ENCODE assay signal across 21 cellular contexts in the genomic region with DNA sequence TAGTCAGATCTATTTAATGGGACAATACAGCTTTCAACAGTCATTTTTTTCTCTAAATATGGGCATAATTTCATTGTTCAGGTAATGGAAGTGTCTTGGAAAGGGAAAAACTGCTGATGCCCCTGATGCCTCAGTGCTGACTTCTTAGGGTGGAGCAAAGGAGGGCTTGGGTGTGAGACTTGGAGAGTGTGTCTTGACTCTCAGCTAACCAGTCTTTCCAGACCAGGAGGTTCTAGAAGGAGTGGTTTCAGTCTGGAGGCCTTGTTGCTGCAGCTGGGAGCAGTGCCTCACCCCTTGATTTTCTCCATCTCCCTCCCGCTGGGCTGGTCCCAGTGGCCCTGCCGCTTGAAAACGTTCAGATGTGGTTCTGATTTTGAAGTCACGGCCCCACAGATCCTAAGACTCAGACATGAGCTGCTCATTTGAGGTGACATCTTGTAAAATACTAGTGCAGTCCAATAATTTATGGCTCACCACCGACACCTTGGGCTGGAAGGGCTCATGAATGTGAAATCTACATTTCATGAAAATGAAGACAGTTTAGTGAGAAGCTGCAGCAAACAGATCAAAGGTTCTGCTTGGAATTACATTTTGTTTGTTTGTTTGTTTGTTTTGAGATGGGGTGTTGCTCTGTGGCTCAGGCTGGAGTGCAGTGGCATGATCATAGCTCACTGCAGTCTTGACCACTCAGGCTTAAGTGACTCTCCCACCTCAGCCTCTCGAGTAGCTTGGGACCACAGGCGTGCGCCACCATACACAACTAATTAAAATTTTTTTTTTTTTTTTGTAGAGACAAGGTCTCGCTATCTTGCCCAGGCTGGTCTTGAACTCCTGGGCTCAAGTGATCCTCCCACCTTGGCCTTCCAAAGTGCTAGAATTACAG. TPM values are rescaled to one million over a fixed set of nuclear protein-coding genes. Genes with fewer than 3 reads are reported as not detected.
DNase-seq lines count a peak whose midpoint lies in the region; ATAC-seq, FAIRE-seq and TF ChIP-seq lines count a peak whose summit lies in the region.
"Had no signal": no experiment of that assay in that cellular context is flagged by ENCODE, and none has a peak within 500 bp of the region (broad histone marks: within the 10 kb centered on the region; RNA-seq: fewer than 3 reads in every experiment).

No MANE protein-coding gene starts in this region.

- WGBS in HepG2 (ENCODE audit: low lambda C conversion rate) = 78% methylated on average over 9 of the region's 9 CpGs
- 70% methylated on average over 8 of the region's 9 CpGs for WGBS in right lobe of liver (ENCODE audit: insufficient coverage, low coverage, low lambda C conversion rate, missing lambda C conversion rate)

- TF ChIP-seq RAD21 in HepG2 (CRISPR knock-in tag; IDR thresholded peaks at IDR 0.05) = no peak

- TF ChIP-seq CTCF in HepG2 (CRISPR knock-in tag; IDR thresholded peaks at IDR 0.05) = no peak
- no peak for TF ChIP-seq CTCF in right lobe of liver (IDR thresholded peaks at IDR 0.05)
- TF ChIP-seq CTCF in osteoblast (IDR thresholded peaks at IDR 0.05; ENCODE audit: extremely low read depth, low read depth, low read length) = no peak

- peak overlapping the region; percentile 99 for H3K9ac ChIP-seq in HepG2 (ENCODE audit: insufficient read depth, low read depth, low read length)

- BruUV-seq in HepG2 (replicated peaks; lab: Mats Ljungman, UMichigan) = no TSS peak

- intact Hi-C loops in HepG2 (cut with micrococcal nuclease; ENCODE audit: unreplicated experiment) (loop anchor here (10.0 kb wide), 1 partner anchor 382 kb away; no protein-coding TSS in a partner anchor), right lobe of liver (cut with DNase I) (no loop called here)

- no peak for ATAC-seq in HepG2
- no peak for ATAC-seq in right lobe of liver
- ATAC-seq in GM21576 (IDR thresholded peaks at IDR 0.05; ENCODE audit: unreplicated experiment) = no peak
- ATAC-seq in GM18907 (IDR thresholded peaks at IDR 0.05; ENCODE audit: unreplicated experiment) = no peak
- ATAC-seq: GM23338; natural killer cell treated with Interleukin-12 subunit alpha and Interleukin-12 subunit beta and Interleukin-15 and Interleukin-18, amount 100 ng/mL, for 72 hours; psoas muscle had no signal

- H2AFZ ChIP-seq in HepG2 (ENCODE audit: low read length) (no peak overlapping the region), osteoblast (ENCODE audit: low read length) (no peak overlapping the region)
- H2AFZ ChIP-seq: GM23338 had no signal

- H3K9me3 ChIP-seq in HepG2 (ENCODE audit: low read length) (no peaks in the 10 kb centered on the region), right lobe of liver (no peaks in the 10 kb centered on the region), osteoblast (ENCODE audit: low read depth, low read length) (no peaks in the 10 kb centered on the region)
- H3K9me3 ChIP-seq: psoas muscle, SJCRH30 had no signal

- POLR2A ChIA-PET in HepG2 (lab: Yijun Ruan, JAX) = interaction anchor here (1.1 to 6.9 kb wide), 8 partner anchors 13 to 158 kb away, joined by 3 to 132 read pairs (median 8); partner anchors contain the start of genes CAGE1, RIOK1 and SNRNP48

- CTCF ChIA-PET in HepG2 (lab: Yijun Ruan, JAX; ENCODE audit: low intra/inter-chr PET ratio, low total read pairs) = no interaction called here

- peaks cover 78% of the 10 kb centered on the region for H3K4me1 ChIP-seq in HepG2 (ENCODE audit: insufficient read depth, low read length)
- H3K4me1 ChIP-seq in right lobe of liver = peaks cover 0 to 69% (median 26%) of the 10 kb centered on the region in 4 donors
- peaks cover 7% of the 10 kb centered on the region for H3K4me1 ChIP-seq in osteoblast (ENCODE audit: insufficient read depth, low read length)
- H3K4me1 ChIP-seq: SJCRH30 had no signal

- no peak for TF ChIP-seq EP300 in HepG2 (IDR thresholded peaks at IDR 0.05; ENCODE audit: low read depth in 2 of 2, low read length in 2 of 2)
- no peak for TF ChIP-seq EP300 in HepG2 (CRISPR knock-in tag; IDR thresholded peaks at IDR 0.05; ENCODE audit: borderline replicate concordance)

- H4K20me1 ChIP-seq in HepG2 (ENCODE audit: insufficient read depth, low read length) (peaks cover 15% of the 10 kb centered on the region), osteoblast (ENCODE audit: insufficient read depth, low read length) (peaks cover 5% of the 10 kb centered on the region)

- peak overlapping the region; percentile 97 for H3K4me2 ChIP-seq in HepG2 (ENCODE audit: low read depth, low read length)
- H3K4me2 ChIP-seq in osteoblast (ENCODE audit: insufficient read depth, low read length) = no peak overlapping the region
- H3K4me2 ChIP-seq: GM23338 had no signal

- in situ Hi-C loops in HepG2 (cut with HindIII; ENCODE audit: extremely low pct_ligation_motif_present, low pct_unique_long_range_greater_than_20kb) = no loop called here

- DNase-seq in HepG2 (ENCODE audit: low spot score) = no peak
- DNase-seq in right lobe of liver = no peak
- DNase-seq in epithelial cell of prostate (ENCODE audit: low read depth, low spot score) = no peak
- no peak for DNase-seq in osteoblast (ENCODE audit: insufficient read length, low spot score, missing footprints)
- DNase-seq in NCI-H1092 (lab: John Stamatoyannopoulos, UW) = no peak
- DNase-seq in SK-N-DZ (ENCODE audit: low spot score) = no peak
- DNase-seq: activated B cell treated with CpG ODN at 0.5 μM for 24 hours; activated CD4-positive, alpha-beta memory T cell treated with anti-CD3 and anti-CD28 coated beads, Interleukin-2, amount 10 ng/mL, durations not matched to agents 7 days and 5 days; activated T-cell treated with anti-CD3 and anti-CD28 coated beads, Interleukin-2, amount 50 U/mL, for 24 hours; cortex of kidney; DMS79 treated with DMSO at 0.1 percent for 48 hours; NCI-H524 treated with DMSO at 0.1 percent for 48 hours; psoas muscle; SJCRH30; stimulated activated CD4-positive, alpha-beta T cell treated with anti-CD3 and anti-CD28 coated beads, Interleukin-12 subunit alpha, Interleukin-12 subunit beta, amount 100 ng/mL, for 4 hours had no signal

- H3K79me2 ChIP-seq in HepG2 (ENCODE audit: insufficient read depth, low read length) (peaks cover 86% of the 10 kb centered on the region), osteoblast (ENCODE audit: insufficient read depth, low read length) (peaks cover 58% of the 10 kb centered on the region)

- TF ChIP-seq POLR2A in HepG2 (IDR thresholded peaks at IDR 0.05; ENCODE audit: insufficient read depth in 1 of 2, low read depth in 2 of 2, low read length in 2 of 2) (no peak), right lobe of liver (IDR thresholded peaks at IDR 0.05) (no peak)

- H3K36me3 ChIP-seq in HepG2 (replicated peaks in 1 of 2; ENCODE audit: control insufficient read depth in 1 of 2, insufficient read depth in 2 of 2, low read length in 2 of 2) = peaks cover 4 to 21% of the 10 kb centered on the region in 2 experiments; a peak in 4 of 5 replicates
- no peaks in the 10 kb centered on the region for H3K36me3 ChIP-seq in right lobe of liver
- H3K36me3 ChIP-seq in osteoblast (ENCODE audit: insufficient read depth, low read length) = no peaks in the 10 kb centered on the region
- H3K36me3 ChIP-seq: SJCRH30 had no signal

- peak overlapping the region; percentile 41 to 100 (median 94); a peak in 5 of 6 replicates for H3K4me3 ChIP-seq in HepG2 (replicated peaks in 1 of 3; ENCODE audit: insufficient read depth in 1 of 3, low read depth in 2 of 3, low read length in 3 of 3)
- H3K4me3 ChIP-seq in right lobe of liver = no peak overlapping the region
- no peak overlapping the region for H3K4me3 ChIP-seq in osteoblast (ENCODE audit: insufficient read depth, low read length)
- H3K4me3 ChIP-seq: GM23338, lung, psoas muscle, SJCRH30 had no signal

- H3K27me3 ChIP-seq in HepG2 (ENCODE audit: control insufficient read depth in 1 of 2, insufficient read depth in 2 of 2, low read length in 2 of 2) = peaks cover 0 to 3% of the 10 kb centered on the region in 2 experiments; a peak in 1 of 5 replicates
- no peaks in the 10 kb centered on the region for H3K27me3 ChIP-seq in right lobe of liver
- no peaks in the 10 kb centered on the region for H3K27me3 ChIP-seq in osteoblast (ENCODE audit: insufficient read depth, low read length)
- H3K27me3 ChIP-seq: SJCRH30 had no signal

- H3K27ac ChIP-seq in HepG2 (ENCODE audit: extremely low read length, insufficient read depth, low read length) (peak overlapping the region; percentile 90), right lobe of liver (peak overlapping the region in 1 of 3 donors; percentile 86), epithelial cell of prostate (peak overlapping the region; percentile 97), osteoblast (ENCODE audit: low read depth, low read length) (peak overlapping the region; percentile 20)
- H3K27ac ChIP-seq: psoas muscle, SJCRH30 had no signal

- FAIRE-seq in HepG2 (lab: Jason Lieb, UNC) = no peak

RNA-seq across cellular contexts. Expression of gene DSP, which starts 5.6 kb away (rescaled TPM):
- 89.8 and 133 TPM in 2 replicates for total RNA-seq in HepG2 (2016; rRNA removed; fragmentation: Illumina TruSeq; extraction: Trizol)
- 7.1 and 8.3 TPM in 2 replicates for total RNA-seq in HepG2 (2016; cell fraction: cytosol; rRNA removed; fragmentation: Illumina TruSeq; extraction: Trizol; ENCODE audit: low read depth)
- total RNA-seq in HepG2 (2016; cell fraction: insoluble cytoplasmic fraction; rRNA removed; fragmentation: Illumina TruSeq; extraction: Trizol) = 86.8 and 115 TPM in 2 replicates
- 25.8 and 26.4 TPM in 2 replicates for total RNA-seq in HepG2 (2016; cell fraction: membrane; rRNA removed; fragmentation: Illumina TruSeq; extraction: Trizol)
- 108 and 127 TPM in 2 replicates for total RNA-seq in HepG2 (2016; cell fraction: nucleus; rRNA removed; fragmentation: Illumina TruSeq; extraction: Trizol)
- 101 and 117 TPM in 2 replicates for polyA plus RNA-seq in HepG2 (2011; rRNA removed)
- 90.6 and 111 TPM in 2 replicates for polyA plus RNA-seq in HepG2 (2011; cell fraction: cytosol; rRNA removed)
- 212 and 239 TPM in 2 replicates for polyA plus RNA-seq in HepG2 (2011; cell fraction: nucleus; rRNA removed)
- 214 and 279 TPM in 2 replicates for polyA plus RNA-seq in HepG2 (2012)
- polyA plus RNA-seq in HepG2 (2016; cell fraction: cytosol; fragmentation: Illumina TruSeq; extraction: Trizol; ENCODE audit: low read depth) = 1.6 and 1.8 TPM in 2 replicates
- 60.1 and 69.4 TPM in 2 replicates for polyA plus RNA-seq in HepG2 (2016; cell fraction: insoluble cytoplasmic fraction; fragmentation: Illumina TruSeq; extraction: Trizol; ENCODE audit: low read depth)
- 3.9 and 5.4 TPM in 2 replicates for polyA plus RNA-seq in HepG2 (2016; cell fraction: membrane; fragmentation: Illumina TruSeq; extraction: Trizol; ENCODE audit: low read depth)
- polyA plus RNA-seq in HepG2 (2016; cell fraction: nucleus; fragmentation: Illumina TruSeq; extraction: Trizol; ENCODE audit: insufficient read depth, low read depth) = 79.3 and 87.4 TPM in 2 replicates
- 21.3 and 192 TPM in 2 replicates for polyA minus RNA-seq in HepG2 (2011; rRNA and poly(A)+ RNA removed; ENCODE audit: low replicate concordance)
- 301 and 325 TPM in 2 replicates for polyA minus RNA-seq in HepG2 (2011; cell fraction: cytosol; rRNA and poly(A)+ RNA removed)
- polyA minus RNA-seq in HepG2 (2011; cell fraction: nucleus; rRNA and poly(A)+ RNA removed) = 412 and 443 TPM in 2 replicates
- total RNA-seq in right lobe of liver = 10 to 100 TPM; 64.6 to 94.2 (median 82.1) TPM
- 84.0 and 119 TPM in 2 replicates for total RNA-seq in osteoblast
- polyA plus RNA-seq in SK-N-DZ (2014; cell fraction: cytosol; rRNA removed) = not detected in 2 replicates
- not detected in 2 replicates for polyA plus RNA-seq in SK-N-DZ (2014; cell fraction: nucleus; rRNA removed)
- total RNA-seq: natural killer cell treated with Interleukin-12 subunit alpha and Interleukin-12 subunit beta and Interleukin-15 and Interleukin-18, amount 100 ng/mL, for 72 hours; SJCRH30 had no signal
- polyA plus RNA-seq: CD14-positive monocyte had no signal

RNA-seq across cellular contexts. Expression of gene SNRNP48, which starts 42.9 kb away (rescaled TPM):
- 47.5 and 82.0 TPM in 2 replicates for total RNA-seq in HepG2 (2016; rRNA removed; fragmentation: Illumina TruSeq; extraction: Trizol)
- total RNA-seq in HepG2 (2016; cell fraction: cytosol; rRNA removed; fragmentation: Illumina TruSeq; extraction: Trizol; ENCODE audit: low read depth) = 4.5 and 5.3 TPM in 2 replicates
- total RNA-seq in HepG2 (2016; cell fraction: insoluble cytoplasmic fraction; rRNA removed; fragmentation: Illumina TruSeq; extraction: Trizol) = 53.2 and 86.1 TPM in 2 replicates
- total RNA-seq in HepG2 (2016; cell fraction: membrane; rRNA removed; fragmentation: Illumina TruSeq; extraction: Trizol) = 13.9 and 17.5 TPM in 2 replicates
- total RNA-seq in HepG2 (2016; cell fraction: nucleus; rRNA removed; fragmentation: Illumina TruSeq; extraction: Trizol) = 32.5 and 36.4 TPM in 2 replicates
- 11.6 and 17.5 TPM in 2 replicates for polyA plus RNA-seq in HepG2 (2011; rRNA removed)
- polyA plus RNA-seq in HepG2 (2011; cell fraction: cytosol; rRNA removed) = 7.7 and 8.9 TPM in 2 replicates
- polyA plus RNA-seq in HepG2 (2011; cell fraction: nucleus; rRNA removed) = 7.9 and 11.5 TPM in 2 replicates
- 12.4 and 15.5 TPM in 2 replicates for polyA plus RNA-seq in HepG2 (2012)
- 2.1 and 2.4 TPM in 2 replicates for polyA plus RNA-seq in HepG2 (2016; cell fraction: cytosol; fragmentation: Illumina TruSeq; extraction: Trizol; ENCODE audit: low read depth)
- 53.9 and 61.3 TPM in 2 replicates for polyA plus RNA-seq in HepG2 (2016; cell fraction: insoluble cytoplasmic fraction; fragmentation: Illumina TruSeq; extraction: Trizol; ENCODE audit: low read depth)
- polyA plus RNA-seq in HepG2 (2016; cell fraction: membrane; fragmentation: Illumina TruSeq; extraction: Trizol; ENCODE audit: low read depth) = 6.2 and 7.3 TPM in 2 replicates
- polyA plus RNA-seq in HepG2 (2016; cell fraction: nucleus; fragmentation: Illumina TruSeq; extraction: Trizol; ENCODE audit: insufficient read depth, low read depth) = 40.0 and 41.7 TPM in 2 replicates
- polyA minus RNA-seq in HepG2 (2011; rRNA and poly(A)+ RNA removed; ENCODE audit: low replicate concordance) = 7.8 and 10.6 TPM in 2 replicates
- 9.2 and 11.9 TPM in 2 replicates for polyA minus RNA-seq in HepG2 (2011; cell fraction: cytosol; rRNA and poly(A)+ RNA removed)
- polyA minus RNA-seq in HepG2 (2011; cell fraction: nucleus; rRNA and poly(A)+ RNA removed) = 28.1 and 32.1 TPM in 2 replicates
- 10 to 100 TPM in 1 of 6 experiments, 1 to 10 TPM in 5; 4.7 to 13.7 (median 7.0) TPM for total RNA-seq in right lobe of liver
- total RNA-seq in osteoblast = 15.9 and 19.7 TPM in 2 replicates
- polyA plus RNA-seq in SK-N-DZ (2014; cell fraction: cytosol; rRNA removed) = 12.5 and 18.0 TPM in 2 replicates
- polyA plus RNA-seq in SK-N-DZ (2014; cell fraction: nucleus; rRNA removed) = 20.2 and 22.6 TPM in 2 replicates

Comparison
In these comparisons a context has a peak if more than half of its experiments do, and no peak if none do; other contexts are left out.
1. H3K4me3 ChIP-seq: peak in HepG2 (3 of 3); none in right lobe of liver (0 of 3) and osteoblast (single experiment).